24 cellular contexts compared by ENCODE assay signal in the genomic region with DNA sequence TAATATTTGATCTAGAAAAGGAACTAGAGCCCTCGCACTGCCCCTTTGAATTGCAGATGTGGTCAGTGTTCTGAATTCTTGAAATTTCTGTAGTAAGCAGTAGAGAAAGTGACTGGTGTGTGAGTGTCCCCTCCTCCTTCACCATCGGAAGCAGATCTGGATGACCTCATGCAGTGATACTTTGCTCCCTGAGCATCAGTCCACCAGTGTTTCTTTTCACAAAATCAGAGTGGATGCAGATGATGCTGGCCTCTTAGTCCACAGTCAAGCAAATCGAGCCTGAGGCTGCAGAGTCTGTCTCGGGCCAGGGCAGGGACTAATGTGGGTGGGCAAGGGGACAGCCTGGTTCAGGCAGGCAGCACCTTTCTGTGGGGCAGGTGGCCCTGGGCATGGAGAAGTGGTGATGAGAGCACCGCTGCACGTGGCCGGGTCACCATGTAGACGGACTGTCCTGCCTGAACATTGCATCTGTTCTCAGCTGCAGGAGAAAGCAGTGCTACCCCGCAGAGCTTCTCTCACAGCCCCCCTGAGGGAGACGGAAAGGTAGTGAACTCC. TPM values are rescaled to one million over a fixed set of nuclear protein-coding genes. Genes with fewer than 3 reads are reported as not detected.
DNase-seq lines count a peak whose midpoint lies in the region; ATAC-seq and TF ChIP-seq lines count a peak whose summit lies in the region.
"Had no signal": no experiment of that assay in that cellular context is flagged by ENCODE, and none has a peak within 500 bp of the region (broad histone marks: within the 10 kb centered on the region; RNA-seq: fewer than 3 reads in every experiment).

No MANE protein-coding gene starts in this region.

- DNase-seq in RWPE1 (ENCODE audit: low spot score) (no peak), cerebellar cortex (ENCODE audit: low spot score) (peak; percentile 12), osteoblast (ENCODE audit: insufficient read length, low spot score, missing footprints) (peak; percentile 38), amygdala (lab: John Stamatoyannopoulos, UW) (no peak)
- DNase-seq: activated CD4-positive, alpha-beta T cell treated with anti-CD3 and anti-CD28 coated beads, Interleukin-2, amount 50 U/mL, for 48 hours; activated CD4-positive, CD25-positive, alpha-beta regulatory T cell; activated CD8-positive, alpha-beta memory T cell treated with anti-CD3 and anti-CD28 coated beads, Interleukin-2, amount 50 U/mL, for 4 hours; dorsolateral prefrontal cortex; IMR-90; islet precursor cell; natural killer cell; NCI-H1092; NCI-H187 treated with DMSO at 0.1 percent for 48 hours; NCI-H526; right cardiac atrium; SIG-M5; stimulated activated CD4-positive, alpha-beta T cell treated with anti-CD3 and anti-CD28 coated beads, Interleukin-12 subunit alpha, Interleukin-12 subunit beta, amount 100 ng/mL, for 4 hours; stimulated activated CD4-positive, alpha-beta T cell treated with anti-CD3 and anti-CD28 coated beads, Interleukin-4, amount 100 ng/mL, for 1 hour; upper lobe of right lung had no signal

- H3K27ac ChIP-seq in RWPE1 (peak overlapping the region; percentile 52), osteoblast (ENCODE audit: low read depth, low read length) (no peak overlapping the region)
- H3K27ac ChIP-seq: pancreas, upper lobe of right lung had no signal

- POLR2A ChIA-PET in RWPE1 (lab: Yijun Ruan, JAX; ENCODE audit: low non-redundant PET) = no interaction called here

- peaks cover 74% of the 10 kb centered on the region for H3K79me2 ChIP-seq in osteoblast (ENCODE audit: insufficient read depth, low read length)

- H3K27me3 ChIP-seq in osteoblast (ENCODE audit: insufficient read depth, low read length) = no peaks in the 10 kb centered on the region
- H3K27me3 ChIP-seq: dorsolateral prefrontal cortex, pancreas, upper lobe of right lung had no signal

- TF ChIP-seq CTCF in RWPE1 (conservative IDR thresholded peaks at IDR 0.05; ENCODE audit: low read depth) = no peak
- TF ChIP-seq CTCF in osteoblast (IDR thresholded peaks at IDR 0.05; ENCODE audit: extremely low read depth, low read depth, low read length) = no peak

- CTCF ChIA-PET in RWPE1 (lab: Yijun Ruan, JAX) = no interaction called here

- peak; percentile 27 for TF ChIP-seq POLR2A in GM19099 (IDR thresholded peaks at IDR 0.05; ENCODE audit: extremely low read depth, insufficient read length, low read depth)

- no peaks in the 10 kb centered on the region for H3K9me3 ChIP-seq in osteoblast (ENCODE audit: low read depth, low read length)
- H3K9me3 ChIP-seq: pancreas, upper lobe of right lung had no signal

- H4K20me1 ChIP-seq in osteoblast (ENCODE audit: insufficient read depth, low read length) = peaks cover 61% of the 10 kb centered on the region

- peaks cover 72% of the 10 kb centered on the region for H3K36me3 ChIP-seq in osteoblast (ENCODE audit: insufficient read depth, low read length)

- no peak overlapping the region for H2AFZ ChIP-seq in osteoblast (ENCODE audit: low read length)

- H3K4me2 ChIP-seq in osteoblast (ENCODE audit: insufficient read depth, low read length) = no peak overlapping the region

- ATAC-seq in GM18517 (IDR thresholded peaks at IDR 0.05; ENCODE audit: unreplicated experiment) (no peak), GM18511 (IDR thresholded peaks at IDR 0.05; ENCODE audit: unreplicated experiment) (no peak)
- ATAC-seq: activated naive CD4-positive, alpha-beta T cell treated with anti-CD3 and anti-CD28 coated beads, Interleukin-2, amount 50 U/mL, for 72 hours; natural killer cell; pancreas; right cardiac atrium; upper lobe of right lung had no signal

- no peak overlapping the region for H3K4me3 ChIP-seq in osteoblast (ENCODE audit: insufficient read depth, low read length)
- H3K4me3 ChIP-seq: pancreas, upper lobe of right lung had no signal

- H3K4me1 ChIP-seq in osteoblast (ENCODE audit: insufficient read depth, low read length) = peaks cover 20% of the 10 kb centered on the region

RNA-seq across cellular contexts. Expression of a gene that starts 5.4 kb away (rescaled TPM):
- 835 and 847 TPM in 2 replicates for total RNA-seq in osteoblast

Comparison
In these comparisons a context has a peak if more than half of its experiments do, and no peak if none do; other contexts are left out.
1. DNase-seq: peak in cerebellar cortex (single experiment) and osteoblast (single experiment); none in RWPE1 (single experiment) and amygdala (0 of 56).